In the genomic region with DNA sequence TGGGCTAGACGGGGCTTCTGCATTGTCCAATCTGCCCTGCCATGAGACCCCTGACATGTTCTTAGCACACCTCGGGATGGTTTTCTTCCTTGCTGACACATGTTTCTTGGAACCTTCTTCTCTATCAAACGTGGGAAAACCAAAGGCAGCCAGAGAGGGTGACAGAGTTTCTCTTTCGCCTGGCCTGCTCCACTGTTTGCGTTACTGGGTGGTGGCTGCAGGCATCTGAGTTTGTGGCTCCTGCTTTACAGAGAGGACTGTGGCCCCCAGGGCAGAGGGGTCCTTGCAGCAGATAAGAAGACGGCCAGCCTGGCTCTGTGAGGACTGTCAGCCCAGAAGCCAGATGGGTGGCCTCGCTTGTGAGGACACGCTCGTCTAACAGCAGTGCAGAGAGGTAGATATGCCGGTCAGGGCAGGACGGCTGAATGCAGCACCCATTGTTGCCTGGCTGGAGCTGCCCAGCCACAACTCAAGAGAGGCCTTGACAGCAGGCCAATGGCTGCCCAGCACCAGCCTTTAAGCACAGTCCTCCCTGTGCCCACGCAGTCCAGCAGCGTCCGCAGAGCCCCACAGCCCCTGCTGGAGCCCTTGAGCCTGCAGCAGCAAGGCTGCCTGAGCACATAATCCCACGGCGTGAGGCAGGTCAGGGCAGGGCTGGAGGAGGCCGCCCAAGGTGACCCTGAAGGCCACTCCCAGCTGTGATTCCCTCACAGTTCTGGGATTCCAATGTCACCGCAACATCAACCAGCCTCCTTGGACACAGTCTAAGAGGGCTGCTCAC, we compare ENCODE assay signal across 15 cellular contexts.
"Had no signal": no experiment of that assay in that cellular context is flagged by ENCODE, and none has a peak within 500 bp of the region (broad histone marks: within the 10 kb centered on the region; RNA-seq: fewer than 3 reads in every experiment).

No MANE protein-coding gene starts in this region.

- H3K4me3 ChIP-seq: lung, testis had no signal

- H3K27ac Mint-ChIP-seq: activated B cell treated with CpG ODN at 0.5 μM for 24 hours; activated T-helper 2 cell treated with anti-CD3 and anti-CD28 coated beads, Interferon-gamma antibody, Interleukin-2, Interleukin-4, amounts not matched to agents 10 μg/mL and 5 μg/mL and 100 μg/mL, durations not matched to agents 14 hours and 24 hours and 36 hours; stimulated activated naive CD8-positive, alpha-beta T cell treated with anti-CD3 and anti-CD28 coated beads, Interleukin-15, Interleukin-2, amounts not matched to agents 100 ng/mL and 50 ng/mL, for 24 hours had no signal

- H3K27me3 ChIP-seq: testis had no signal

- H3K27me3 Mint-ChIP-seq: activated B cell treated with CpG ODN at 0.5 μM for 24 hours; naive thymus-derived CD8-positive, alpha-beta T cell; progenitor cell of endocrine pancreas; stimulated activated naive CD8-positive, alpha-beta T cell treated with anti-CD3 and anti-CD28 coated beads, Interleukin-15, Interleukin-2, amounts not matched to agents 100 ng/mL and 50 ng/mL, for 24 hours had no signal

- H3K4me3 Mint-ChIP-seq: activated B cell treated with CpG ODN at 0.5 μM for 24 hours; naive thymus-derived CD8-positive, alpha-beta T cell; stimulated activated naive CD8-positive, alpha-beta T cell treated with anti-CD3 and anti-CD28 coated beads, Interleukin-15, Interleukin-2, amounts not matched to agents 100 ng/mL and 50 ng/mL, for 24 hours had no signal

- H3K27ac ChIP-seq: testis had no signal

- DNase-seq: activated B cell treated with CpG ODN at 0.5 μM for 24 hours; activated CD4-positive, alpha-beta T cell treated with anti-CD3 and anti-CD28 coated beads, Interleukin-2, amount 50 U/mL, for 1 hour; activated naive CD4-positive, alpha-beta T cell treated with anti-CD3 and anti-CD28 coated beads, Interleukin-2, amount 50 U/mL, for 16 hours; activated T-cell treated with anti-CD3 and anti-CD28 coated beads for 4 hours; hippocampal formation; kidney glomerular epithelial cell; naive thymus-derived CD8-positive, alpha-beta T cell; nucleus accumbens; stimulated activated CD4-positive, alpha-beta T cell treated with anti-CD3 and anti-CD28 coated beads, Interleukin-2, amount 100 ng/mL, for 48 hours; testis had no signal

- ATAC-seq: naive thymus-derived CD8-positive, alpha-beta T cell; SK-N-SH treated with all-trans-retinoic acid at 6 μM for 48 hours had no signal

- H3K9me3 ChIP-seq: testis had no signal
